Comparison of ENCODE assay signal across 8 cellular contexts in genomic region chr11:128579790-128580504, GRCh38. TPM values are rescaled to one million over a fixed set of nuclear protein-coding genes. Genes with fewer than 3 reads are reported as not detected.
DNase-seq lines count a peak whose midpoint lies in the region; ATAC-seq, FAIRE-seq and TF ChIP-seq lines count a peak whose summit lies in the region.

No MANE protein-coding gene starts in this region.

- H3K27ac ChIP-seq in SJCRH30 (no peak overlapping the region), upper lobe of left lung (peak overlapping the region in 1 of 4 donors; percentile 20)

- FAIRE-seq in GM19239 (lab: Jason Lieb, UNC): peak; percentile 35

- H3K27me3 ChIP-seq in SJCRH30 (no peaks in the 10 kb centered on the region), upper lobe of left lung (no peaks in the 10 kb centered on the region)

- no peak for TF ChIP-seq POLR2A in upper lobe of left lung (IDR thresholded peaks at IDR 0.05)

- H3K36me3 ChIP-seq in SJCRH30 (no peaks in the 10 kb centered on the region), upper lobe of left lung (no peaks in the 10 kb centered on the region)

- TF ChIP-seq EP300 in upper lobe of left lung (IDR thresholded peaks at IDR 0.05): no peak

- no peak overlapping the region for H3K4me3 ChIP-seq in SJCRH30
- no peak overlapping the region for H3K4me3 ChIP-seq in upper lobe of left lung

- DNase-seq in CD14-positive monocyte (ENCODE audit: low spot score) (peak; percentile 53), GM19239 (ENCODE audit: insufficient read length, low spot score) (no peak), SJCRH30 (no peak), upper lobe of left lung (no peak), NCI-H1105 (lab: John Stamatoyannopoulos, UW) (no peak)
- DNase-seq in activated naive CD8-positive, alpha-beta T cell treated with anti-CD3 and anti-CD28 coated beads, Interleukin-2, amount 10 ng/mL, durations not matched to agents 7 days and 5 days: no peak

- H3K9me3 Mint-ChIP-seq in CD14-positive monocyte: peaks cover 0 to 2% (median 0%) of the 10 kb centered on the region in 7 donors
- no peaks in the 10 kb centered on the region for H3K9me3 Mint-ChIP-seq in activated naive CD8-positive, alpha-beta T cell treated with anti-CD3 and anti-CD28 coated beads, Interleukin-2, amount 10 ng/mL, durations not matched to agents 7 days and 5 days

- H3K4me1 Mint-ChIP-seq in CD14-positive monocyte: peaks cover 72% of the 10 kb centered on the region
- H3K4me1 Mint-ChIP-seq in activated naive CD8-positive, alpha-beta T cell treated with anti-CD3 and anti-CD28 coated beads, Interleukin-2, amount 10 ng/mL, durations not matched to agents 7 days and 5 days: peaks cover 36% of the 10 kb centered on the region

- POLR2A ChIA-PET in activated naive CD8-positive, alpha-beta T cell treated with anti-CD3 and anti-CD28 coated beads, Interleukin-2, amount 10 ng/mL, durations not matched to agents 7 days and 5 days (lab: Charles Lee): interaction anchor here (0.7 to 1.2 kb wide), 3 partner anchors 19 to 276 kb away, joined by 3 read pairs; no protein-coding TSS in a partner anchor

- WGBS in upper lobe of left lung, 2 donors: 61 to 68% methylated on average over 4 of the region's 4 CpGs

- H3K36me3 Mint-ChIP-seq in CD14-positive monocyte: no peaks in the 10 kb centered on the region
- peaks cover 4% of the 10 kb centered on the region for H3K36me3 Mint-ChIP-seq in activated naive CD8-positive, alpha-beta T cell treated with anti-CD3 and anti-CD28 coated beads, Interleukin-2, amount 10 ng/mL, durations not matched to agents 7 days and 5 days

- H3K9me3 ChIP-seq in SJCRH30 (replicated peaks) (no peaks in the 10 kb centered on the region), upper lobe of left lung (no peaks in the 10 kb centered on the region)

- H3K27ac Mint-ChIP-seq in CD14-positive monocyte: peak overlapping the region; percentile 61 to 93 (median 87)
- no peak overlapping the region for H3K27ac Mint-ChIP-seq in activated naive CD8-positive, alpha-beta T cell treated with anti-CD3 and anti-CD28 coated beads, Interleukin-2, amount 10 ng/mL, durations not matched to agents 7 days and 5 days

- intact Hi-C loops in CD14-positive monocyte (cut with micrococcal nuclease): loop anchor here in 1 of 2 donors (10.0 kb wide), 1 partner anchor 145 kb away; no protein-coding TSS in a partner anchor

- ATAC-seq in HG03135 (IDR thresholded peaks at IDR 0.05; ENCODE audit: unreplicated experiment): peak; percentile 70
- ATAC-seq in activated naive CD8-positive, alpha-beta T cell treated with anti-CD3 and anti-CD28 coated beads, Interleukin-2, amount 10 ng/mL, durations not matched to agents 7 days and 5 days (ENCODE audit: low read depth): peak; percentile 51
- ATAC-seq in upper lobe of left lung (ENCODE audit: low FRiP score in 2 of 2): no peak
- ATAC-seq in HG03097 (IDR thresholded peaks at IDR 0.05; ENCODE audit: low FRiP score, unreplicated experiment): no peak

- H3K27me3 Mint-ChIP-seq in CD14-positive monocyte (ENCODE audit: low read depth in 3 of 3): no peaks in the 10 kb centered on the region
- H3K27me3 Mint-ChIP-seq in activated naive CD8-positive, alpha-beta T cell treated with anti-CD3 and anti-CD28 coated beads, Interleukin-2, amount 10 ng/mL, durations not matched to agents 7 days and 5 days: peaks cover 4% of the 10 kb centered on the region

- H3K4me1 ChIP-seq in SJCRH30 (peaks cover 19% of the 10 kb centered on the region), upper lobe of left lung (peaks cover 15 to 34% (median 20%) of the 10 kb centered on the region in 4 donors)

- TF ChIP-seq CTCF in CD14-positive monocyte (IDR thresholded peaks at IDR 0.05) (no peak), upper lobe of left lung (IDR thresholded peaks at IDR 0.05) (no peak)

- H3K4me3 Mint-ChIP-seq in CD14-positive monocyte: peak overlapping the region in 1 of 2 donors; percentile 52
- no peak overlapping the region for H3K4me3 Mint-ChIP-seq in activated naive CD8-positive, alpha-beta T cell treated with anti-CD3 and anti-CD28 coated beads, Interleukin-2, amount 10 ng/mL, durations not matched to agents 7 days and 5 days

RNA-seq across cellular contexts. Expression of gene ETS1, which starts 7.4 kb away (rescaled TPM):
- polyA plus RNA-seq in CD14-positive monocyte: 1 to 10 TPM; 1.6 TPM
- 100 to 1,000 TPM; 568 to 580 TPM for total RNA-seq in activated naive CD8-positive, alpha-beta T cell treated with anti-CD3 and anti-CD28 coated beads, Interleukin-2, amount 10 ng/mL, durations not matched to agents 7 days and 5 days
- 32.8 and 43.9 TPM in 2 replicates for total RNA-seq in SJCRH30 (2014; rRNA removed; shearing (Covaris generic))
- total RNA-seq in upper lobe of left lung: 100 to 1,000 TPM in 1 of 6 donors, 10 to 100 TPM in 5; 29.3 to 107 (median 79.0) TPM

Comparison
In these comparisons a context has a peak if more than half of its experiments do, and no peak if none do; other contexts are left out.
1. ATAC-seq: peak in HG03135 (single experiment) and activated naive CD8-positive, alpha-beta T cell treated with anti-CD3 and anti-CD28 coated beads, Interleukin-2, amount 10 ng/mL, durations not matched to agents 7 days and 5 days (single experiment); none in upper lobe of left lung (0 of 2) and HG03097 (single experiment).
2. RNA of gene ETS1, which starts 7.4 kb away (total RNA-seq): 568 to 580 TPM in activated naive CD8-positive, alpha-beta T cell treated with anti-CD3 and anti-CD28 coated beads, Interleukin-2, amount 10 ng/mL, durations not matched to agents 7 days and 5 days; 29.3 to 107 TPM in upper lobe of left lung and 32.8 to 43.9 TPM in SJCRH30; every median in the first group is over 4 times any median in the second.